Comparison of ENCODE assay signal across 8 cellular contexts in genomic region chr7:106659963-106660861, GRCh38. TPM values are rescaled to one million over a fixed set of nuclear protein-coding genes. Genes with fewer than 3 reads are reported as not detected.
DNase-seq lines count a peak whose midpoint lies in the region; ATAC-seq and TF ChIP-seq lines count a peak whose summit lies in the region.

No MANE protein-coding gene starts in this region.

- peak; percentile 66 for ATAC-seq in GM21619 (IDR thresholded peaks at IDR 0.05; ENCODE audit: unreplicated experiment)
- ATAC-seq in Right ventricle myocardium inferior: peak; percentile 56

- peak overlapping the region; percentile 97 for H4K8ac ChIP-seq in trophoblast cell (ENCODE audit: low read depth, low read length)

- no peak for TF ChIP-seq EP300 in Ishikawa (IDR thresholded peaks at IDR 0.05; ENCODE audit: borderline replicate concordance)

- peak overlapping the region; percentile 83 for H2BK5ac ChIP-seq in trophoblast cell (ENCODE audit: low read depth, low read length, poor library complexity)

- peaks cover 3% of the 10 kb centered on the region for H3K36me3 Mint-ChIP-seq in type B pancreatic cell

- H3K27me3 Mint-ChIP-seq in type B pancreatic cell: peaks cover 4% of the 10 kb centered on the region

- intact Hi-C loops in Right ventricle myocardium inferior (cut with DNase I): loop anchor here (2.0 to 5.0 kb wide), 3 partner anchors 77 to 507 kb away; partner anchors contain the start of gene HBP1

- peak overlapping the region; percentile 98 for H4K91ac ChIP-seq in trophoblast cell (ENCODE audit: low read depth, low read length)

- H3K27me3 ChIP-seq in trophoblast cell (ENCODE audit: insufficient read depth, low read length): no peaks in the 10 kb centered on the region

- H3K4ac ChIP-seq in trophoblast cell (ENCODE audit: low read depth, low read length): peak overlapping the region; percentile 90

- peaks cover 8% of the 10 kb centered on the region for H3K79me2 ChIP-seq in trophoblast cell (ENCODE audit: control insufficient read depth, insufficient read depth, low read length, poor library complexity)

- H3K9ac ChIP-seq in trophoblast cell (ENCODE audit: low read length): peak overlapping the region; percentile 72

- H3K4me2 ChIP-seq in trophoblast cell (ENCODE audit: low read length): peak overlapping the region; percentile 70

- peak overlapping the region; percentile 85 for H2BK12ac ChIP-seq in trophoblast cell (ENCODE audit: low read length)

- H2BK120ac ChIP-seq in trophoblast cell (ENCODE audit: insufficient read depth, low read length, poor library complexity): peak overlapping the region; percentile 97

- peaks cover 5% of the 10 kb centered on the region for H3K9me3 Mint-ChIP-seq in type B pancreatic cell

- H3K18ac ChIP-seq in trophoblast cell (ENCODE audit: low read length): peak overlapping the region; percentile 98

- peak; percentile 84 for TF ChIP-seq CTCF in type B pancreatic cell (conservative IDR thresholded peaks at IDR 0.05)

- H3K4me1 Mint-ChIP-seq in type B pancreatic cell (ENCODE audit: unreplicated experiment): peaks cover 9% of the 10 kb centered on the region

- H2AFZ ChIP-seq in trophoblast cell (ENCODE audit: insufficient read depth, low read length, poor library complexity): peak overlapping the region; percentile 82

- peaks cover 12% of the 10 kb centered on the region for H3K79me1 ChIP-seq in trophoblast cell (ENCODE audit: low read length)

- H3K23ac ChIP-seq in trophoblast cell (ENCODE audit: low read length): no peak overlapping the region

- peak overlapping the region; percentile 88 for H2AK5ac ChIP-seq in trophoblast cell (ENCODE audit: low read length)

- H3K27ac ChIP-seq in trophoblast cell (ENCODE audit: low read depth, low read length): peak overlapping the region; percentile 74

- H3K4me1 ChIP-seq in trophoblast cell (ENCODE audit: control insufficient read depth in 1 of 2, insufficient read depth in 2 of 2, low read length in 2 of 2): no peaks in the 10 kb centered on the region

- TF ChIP-seq RAD21 in Ishikawa (IDR thresholded peaks at IDR 0.05; ENCODE audit: low read depth): peak; percentile 49

- H3K27ac Mint-ChIP-seq in type B pancreatic cell: peak overlapping the region; percentile 95

- H4K12ac ChIP-seq in trophoblast cell (ENCODE audit: low read depth, low read length): peak overlapping the region; percentile 45

- peak; percentile 74 for DNase-seq in EL
- peak; percentile 76 for DNase-seq in SK-N-DZ (ENCODE audit: low spot score)
- DNase-seq in activated naive CD4-positive, alpha-beta T cell treated with anti-CD3 and anti-CD28 coated beads, Interleukin-2, amount 50 U/mL, for 16 hours: peak; percentile 87
- peak; percentile 91 for DNase-seq in Right ventricle myocardium inferior (ENCODE audit: missing footprints)
- DNase-seq in trophoblast cell: peak; percentile 55 to 68
- DNase-seq in type B pancreatic cell (ENCODE audit: extremely low spot score, unreplicated experiment): peak; percentile 89

- peak overlapping the region; percentile 88 for H3K4me3 Mint-ChIP-seq in type B pancreatic cell

- peak overlapping the region; percentile 86 for H3K4me3 ChIP-seq in trophoblast cell (ENCODE audit: low read depth, low read length)

- peak overlapping the region; percentile 99 for H3K14ac ChIP-seq in trophoblast cell (ENCODE audit: low read length)

- no peaks in the 10 kb centered on the region for H3K36me3 ChIP-seq in trophoblast cell (ENCODE audit: control insufficient read depth in 1 of 2, insufficient read depth in 2 of 2, low read length in 2 of 2)

- no peaks in the 10 kb centered on the region for H3K9me3 ChIP-seq in trophoblast cell (ENCODE audit: insufficient read depth, low read depth, low read length)

- no CpG with 5 or more reads among the region's 101 CpGs for WGBS in trophoblast cell (ENCODE audit: extremely low coverage, insufficient coverage, insufficient read length)

TF ChIP-seq in Ishikawa, 13 proteins besides CTCF, POLR2A, EP300 and RAD21:
- TF ChIP-seq ZBTB7A (IDR thresholded peaks at IDR 0.05; ENCODE audit: low read depth) (peak; percentile 23; the same call in 1 of the 2 replicates), NFIC (IDR thresholded peaks at IDR 0.05) (no peak), MAX (IDR thresholded peaks at IDR 0.05) (peak; percentile 68), YY1 (IDR thresholded peaks at IDR 0.05; ENCODE audit: low read depth) (0 out of 2 replicates have a peak, but pooled peaks have one; percentile 23)

RNA-seq across cellular contexts. Expression of gene CCDC71L, which starts 0.7 kb away (rescaled TPM):
- polyA plus RNA-seq in SK-N-DZ (2014; cell fraction: cytosol; rRNA removed): 12.2 and 13.5 TPM in 2 replicates
- polyA plus RNA-seq in SK-N-DZ (2014; cell fraction: nucleus; rRNA removed): 13.6 and 16.7 TPM in 2 replicates
- total RNA-seq in Right ventricle myocardium inferior (6.9 TPM), type B pancreatic cell (ENCODE audit: low replicate concordance) (17.9 and 30.2 TPM in 2 replicates)
- polyA plus RNA-seq in trophoblast cell (2013): 26.3 and 29.6 TPM in 2 replicates

Comparison
In these comparisons a context has a peak if more than half of its experiments do, and no peak if none do; other contexts are left out.
1. Peak in every context shown above with its lines: DNase-seq, ATAC-seq, H3K4me3 ChIP-seq and H3K27ac ChIP-seq.